Comparison of ENCODE assay signal across 8 cellular contexts in genomic region chr22:44329179-44329796, GRCh38. TPM values are rescaled to one million over a fixed set of nuclear protein-coding genes. Genes with fewer than 3 reads are reported as not detected.
A peak's percentile ranks its signal among the peaks of the same experiment; 100 is the strongest.
DNase-seq lines count a peak whose midpoint lies in the region; ATAC-seq and TF ChIP-seq lines count a peak whose summit lies in the region.

No MANE protein-coding gene starts in this region.

- POLR2A ChIA-PET in MCF 10A (lab: Yijun Ruan, JAX) = no interaction called here

- H3K4me1 ChIP-seq in uterus (no peaks in the 10 kb centered on the region), adrenal gland (replicated peaks in 1 of 2) (no peaks in the 10 kb centered on the region)

- no peaks in the 10 kb centered on the region for H3K36me3 Mint-ChIP-seq in activated T-helper 2 cell treated with anti-CD3 and anti-CD28 coated beads, Interferon-gamma antibody, Interleukin-2, Interleukin-4, amounts not matched to agents 10 μg/mL and 5 μg/mL and 100 μg/mL, durations not matched to agents 14 hours and 24 hours and 36 hours (ENCODE audit: low read depth)
- no peaks in the 10 kb centered on the region for H3K36me3 Mint-ChIP-seq in MCF 10A (ENCODE audit: insufficient read depth, unreplicated experiment)

- WGBS in adrenal gland, 4 donors = 66 to 73% (median 69%) methylated on average over 12 to 17 of the region's 17 CpGs

- DNase-seq in stimulated activated CD4-positive, alpha-beta T cell treated with anti-CD3 and anti-CD28 coated beads, Interleukin-15, amount 100 ng/mL, for 24 hours = peak; percentile 44
- no peak for DNase-seq in stimulated activated CD4-positive, alpha-beta T cell treated with anti-CD3 and anti-CD28 coated beads, Interleukin-4, amount 100 ng/mL, for 1 hour
- DNase-seq in activated T-helper 2 cell treated with anti-CD3 and anti-CD28 coated beads, Interferon-gamma antibody, Interleukin-2, Interleukin-4, amounts not matched to agents 10 μg/mL and 5 μg/mL and 100 μg/mL, durations not matched to agents 14 hours and 24 hours and 36 hours (ENCODE audit: low spot score) = peak; percentile 29
- DNase-seq in uterus = no peak
- DNase-seq in MCF 10A (ENCODE audit: unreplicated experiment) = no peak
- no peak for DNase-seq in adrenal gland
- no peak for DNase-seq in NCI-H1694 treated with DMSO at 0.1 percent for 48 hours (lab: John Stamatoyannopoulos, UW)

- H3K4me1 Mint-ChIP-seq in activated T-helper 2 cell treated with anti-CD3 and anti-CD28 coated beads, Interferon-gamma antibody, Interleukin-2, Interleukin-4, amounts not matched to agents 10 μg/mL and 5 μg/mL and 100 μg/mL, durations not matched to agents 14 hours and 24 hours and 36 hours (ENCODE audit: low read depth) = peaks cover 17% of the 10 kb centered on the region
- peaks cover 22% of the 10 kb centered on the region for H3K4me1 Mint-ChIP-seq in MCF 10A (ENCODE audit: insufficient read depth, unreplicated experiment)

- no peak overlapping the region for H3K4me3 ChIP-seq in uterus
- no peak overlapping the region for H3K4me3 ChIP-seq in adrenal gland

- intact Hi-C loops in activated T-helper 2 cell treated with anti-CD3 and anti-CD28 coated beads, Interferon-gamma antibody, Interleukin-2, Interleukin-4, amounts not matched to agents 10 μg/mL and 5 μg/mL and 100 μg/mL, durations not matched to agents 14 hours and 24 hours and 36 hours (cut with micrococcal nuclease) = no loop called here
- intact Hi-C loops in uterus (cut with DNase I; ENCODE audit: low total_unique reads) (no loop called here), MCF 10A (cut with micrococcal nuclease) (loop anchor here (5.0 kb wide), 2 partner anchors 243 to 247 kb away; no protein-coding TSS in a partner anchor), adrenal gland (cut with DNase I) (no loop called here)

- BruUV-seq in MCF 10A (replicated peaks; lab: Mats Ljungman, UMichigan) = no TSS peak

- CTCF ChIA-PET in MCF 10A (lab: Yijun Ruan, JAX) = interaction anchor here (1.7 kb wide), 1 partner anchor 243 kb away, joined by 4 read pairs; no protein-coding TSS in a partner anchor

- H3K27me3 Mint-ChIP-seq in activated T-helper 2 cell treated with anti-CD3 and anti-CD28 coated beads, Interferon-gamma antibody, Interleukin-2, Interleukin-4, amounts not matched to agents 10 μg/mL and 5 μg/mL and 100 μg/mL, durations not matched to agents 14 hours and 24 hours and 36 hours (ENCODE audit: low read depth) = peaks cover 48% of the 10 kb centered on the region
- peaks cover 13% of the 10 kb centered on the region for H3K27me3 Mint-ChIP-seq in MCF 10A (ENCODE audit: insufficient read depth, unreplicated experiment)

- H3K9me3 ChIP-seq in uterus (no peaks in the 10 kb centered on the region), adrenal gland (replicated peaks in 1 of 3) (no peaks in the 10 kb centered on the region)

- H3K36me3 ChIP-seq in uterus = no peaks in the 10 kb centered on the region
- H3K36me3 ChIP-seq in adrenal gland (replicated peaks in 1 of 2) = no peaks in the 10 kb centered on the region

- H3K27me3 ChIP-seq in uterus (no peaks in the 10 kb centered on the region), adrenal gland (peaks cover 25% of the 10 kb centered on the region)

- no peak overlapping the region for H3K27ac Mint-ChIP-seq in activated T-helper 2 cell treated with anti-CD3 and anti-CD28 coated beads, Interferon-gamma antibody, Interleukin-2, Interleukin-4, amounts not matched to agents 10 μg/mL and 5 μg/mL and 100 μg/mL, durations not matched to agents 14 hours and 24 hours and 36 hours
- H3K27ac Mint-ChIP-seq in MCF 10A (ENCODE audit: low read depth, unreplicated experiment) = no peak overlapping the region

- TF ChIP-seq CTCF in uterus (IDR thresholded peaks at IDR 0.05) = no peak
- no peak for TF ChIP-seq CTCF in MCF 10A (IDR thresholded peaks at IDR 0.05; ENCODE audit: unreplicated experiment)
- TF ChIP-seq CTCF in adrenal gland (IDR thresholded peaks at IDR 0.05) = no peak

- peak; percentile 88 for ATAC-seq in HG03159 (IDR thresholded peaks at IDR 0.05; ENCODE audit: unreplicated experiment)

- no peak overlapping the region for H3K4me3 Mint-ChIP-seq in activated T-helper 2 cell treated with anti-CD3 and anti-CD28 coated beads, Interferon-gamma antibody, Interleukin-2, Interleukin-4, amounts not matched to agents 10 μg/mL and 5 μg/mL and 100 μg/mL, durations not matched to agents 14 hours and 24 hours and 36 hours (ENCODE audit: low read depth)
- H3K4me3 Mint-ChIP-seq in MCF 10A (ENCODE audit: unreplicated experiment) = no peak overlapping the region

- TF ChIP-seq POLR2A in uterus (IDR thresholded peaks at IDR 0.05) (no peak), adrenal gland (IDR thresholded peaks at IDR 0.05) (no peak)

- H3K9me3 Mint-ChIP-seq in activated T-helper 2 cell treated with anti-CD3 and anti-CD28 coated beads, Interferon-gamma antibody, Interleukin-2, Interleukin-4, amounts not matched to agents 10 μg/mL and 5 μg/mL and 100 μg/mL, durations not matched to agents 14 hours and 24 hours and 36 hours = no peaks in the 10 kb centered on the region
- H3K9me3 Mint-ChIP-seq in MCF 10A (ENCODE audit: unreplicated experiment) = no peaks in the 10 kb centered on the region

- H3K27ac ChIP-seq in uterus = peak overlapping the region; percentile 11 to 65
- H3K27ac ChIP-seq in adrenal gland = no peak overlapping the region

RNA-seq across cellular contexts. Expression of gene SHISAL1, which starts 16.5 kb away (rescaled TPM):
- not detected in 2 replicates for total RNA-seq in activated T-helper 2 cell treated with anti-CD3 and anti-CD28 coated beads, Interferon-gamma antibody, Interleukin-2, Interleukin-4, amounts not matched to agents 10 μg/mL and 5 μg/mL and 100 μg/mL, durations not matched to agents 14 hours and 24 hours and 36 hours
- total RNA-seq in uterus (10 to 100 TPM in 2 of 4 donors, 1 to 10 TPM in 2; 4.7 to 44.2 (median 22.9) TPM), MCF 10A (2022) (1.6 and 3.7 TPM in 2 replicates), adrenal gland (1 to 10 TPM in 5 of 8 donors, under 1 TPM in 3; 0.43 to 2.2 (median 1.2) TPM)
- 1 to 10 TPM in 2 of 3 donors, under 1 TPM in 1; 0.71 to 2.4 (median 1.0) TPM for polyA plus RNA-seq in adrenal gland

Comparison
In these comparisons a context has a peak if more than half of its experiments do, and no peak if none do; other contexts are left out.
1. DNase-seq: peak in stimulated activated CD4-positive, alpha-beta T cell treated with anti-CD3 and anti-CD28 coated beads, Interleukin-15, amount 100 ng/mL, for 24 hours (single experiment) and activated T-helper 2 cell treated with anti-CD3 and anti-CD28 coated beads, Interferon-gamma antibody, Interleukin-2, Interleukin-4, amounts not matched to agents 10 μg/mL and 5 μg/mL and 100 μg/mL, durations not matched to agents 14 hours and 24 hours and 36 hours (single experiment); none in stimulated activated CD4-positive, alpha-beta T cell treated with anti-CD3 and anti-CD28 coated beads, Interleukin-4, amount 100 ng/mL, for 1 hour (single experiment), uterus (0 of 2), MCF 10A (single experiment), adrenal gland (0 of 7) and NCI-H1694 treated with DMSO at 0.1 percent for 48 hours (single experiment).
2. H3K27ac ChIP-seq: peak in uterus (2 of 2); none in adrenal gland (0 of 5).